In genomic region chr10:31151301-31151700, GRCh38 we compare ENCODE assay signal across 17 cellular contexts.
"Had no signal": no experiment of that assay in that cellular context is flagged by ENCODE, and none has a peak within 500 bp of the region (broad histone marks: within the 10 kb centered on the region; RNA-seq: fewer than 3 reads in every experiment).

No MANE protein-coding gene starts in this region.

- DNase-seq: colonic mucosa; dermis blood vessel endothelial cell; erythroblast; heart left ventricle; hippocampal formation; left colon; naive thymus-derived CD8-positive, alpha-beta T cell; ovary; sigmoid colon; stimulated activated CD4-positive, alpha-beta T cell treated with anti-CD3 and anti-CD28 coated beads, Interleukin-2, amount 100 ng/mL, for 24 hours; stimulated activated CD4-positive, alpha-beta T cell treated with anti-CD3 and anti-CD28 coated beads, Interleukin-4, amount 100 ng/mL, for 4 hours; stimulated activated naive B cell treated with anti-CD40 and anti-IgM and Interleukin-4, amounts not matched to agents 10 μg/mL and 1 μg/mL and 100 μg/mL, for 72 hours; stimulated activated naive CD8-positive, alpha-beta T cell treated with anti-CD3 and anti-CD28 coated beads, Interleukin-15, amount 100 ng/mL, for 72 hours; transverse colon had no signal

- H3K27me3 ChIP-seq: colonic mucosa, heart left ventricle, ovary, right atrium auricular region, sigmoid colon, transverse colon had no signal

- ATAC-seq: heart left ventricle; left colon; naive thymus-derived CD8-positive, alpha-beta T cell; stimulated activated naive B cell treated with anti-CD40 and anti-IgM and Interleukin-4, amounts not matched to agents 10 μg/mL and 1 μg/mL and 100 μg/mL, for 72 hours; stimulated activated naive CD8-positive, alpha-beta T cell treated with anti-CD3 and anti-CD28 coated beads, Interleukin-15, amount 100 ng/mL, for 72 hours had no signal

- H3K36me3 ChIP-seq: colonic mucosa, heart left ventricle, ovary, right atrium auricular region, sigmoid colon, thoracic aorta, transverse colon had no signal

- H3K4me1 ChIP-seq: colonic mucosa had no signal

- H3K27ac ChIP-seq: colonic mucosa, ovary, right atrium auricular region, sigmoid colon, skin epidermis, thoracic aorta, transverse colon had no signal

- H3K4me3 ChIP-seq: colonic mucosa, heart left ventricle, ovary, right atrium auricular region, sigmoid colon, skin epidermis, thoracic aorta, transverse colon had no signal

- H3K9me3 ChIP-seq: colonic mucosa, heart left ventricle, ovary, right atrium auricular region, sigmoid colon, thoracic aorta, transverse colon had no signal
